17 cellular contexts compared by ENCODE assay signal in the genomic region with DNA sequence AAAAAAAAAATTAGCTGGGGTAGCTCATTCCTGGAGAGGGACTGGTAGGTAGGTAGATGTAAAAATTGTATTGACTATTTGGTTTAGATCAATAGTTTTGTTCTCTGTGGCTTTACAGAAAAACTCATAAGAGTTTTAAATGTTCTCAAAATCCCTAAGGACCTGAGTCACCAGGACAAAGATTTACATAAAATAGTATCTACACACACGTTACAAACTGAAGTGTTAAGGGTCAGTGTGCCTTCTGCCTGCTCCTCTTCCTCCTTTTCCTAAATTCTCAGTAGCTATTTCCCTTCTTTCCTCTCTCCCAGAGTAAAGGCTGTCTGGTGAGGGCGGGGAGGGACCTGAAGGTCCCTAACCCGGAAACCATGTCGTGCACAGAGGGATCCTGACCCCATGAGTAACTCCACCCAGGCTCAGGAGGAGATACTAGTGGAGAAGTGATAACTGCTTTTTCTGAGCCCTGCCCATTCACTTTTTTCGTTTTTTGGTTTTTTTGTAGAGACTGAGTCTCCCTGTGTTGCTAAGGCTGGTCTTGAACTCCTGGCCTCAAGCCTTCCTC. TPM values are rescaled to one million over a fixed set of nuclear protein-coding genes. Genes with fewer than 3 reads are reported as not detected.
A peak's percentile ranks its signal among the peaks of the same experiment; 100 is the strongest.
DNase-seq lines count a peak whose midpoint lies in the region; TF ChIP-seq lines count a peak whose summit lies in the region.
"Had no signal": no experiment of that assay in that cellular context is flagged by ENCODE, and none has a peak within 500 bp of the region (broad histone marks: within the 10 kb centered on the region; RNA-seq: fewer than 3 reads in every experiment).

No MANE protein-coding gene starts in this region.

- no peak overlapping the region for H3K4ac ChIP-seq in mesenchymal stem cell (ENCODE audit: low read depth in 1 of 2, low read length in 2 of 2)

- 79% methylated on average over 5 of the region's 5 CpGs for WGBS in mesenchymal stem cell

- H3K36me3 ChIP-seq in ACC112 (ENCODE audit: insufficient read depth, low read length): peaks cover 5% of the 10 kb centered on the region; the same call in 1 of the 2 replicates
- peaks cover 19 to 30% of the 10 kb centered on the region in 2 experiments for H3K36me3 ChIP-seq in mesenchymal stem cell (ENCODE audit: control insufficient read depth in 1 of 2, insufficient read depth in 2 of 2, low read depth in 1 of 2, low read length in 2 of 2)
- no peaks in the 10 kb centered on the region for H3K36me3 ChIP-seq in colonic mucosa

- DNase-seq in coronary artery (ENCODE audit: low spot score): no peak
- peak; percentile 17 for DNase-seq in mesenchymal stem cell
- DNase-seq in stimulated activated CD4-positive, alpha-beta T cell treated with anti-CD3 and anti-CD28 coated beads, Interleukin-2, amount 100 ng/mL, for 24 hours: no peak
- no peak for DNase-seq in UCSD-AML1 (lab: John Stamatoyannopoulos, UW; ENCODE audit: unreplicated experiment)
- no peak for DNase-seq in caudate nucleus (lab: John Stamatoyannopoulos, UW)
- no peak for DNase-seq in colonic mucosa
- DNase-seq: activated gamma-delta T cell; cerebellar nuclear complex; esophagus squamous epithelium; NCI-H1417; NCI-H446 treated with DMSO at 0.1 percent for 48 hours; PC-3; stimulated activated CD4-positive, alpha-beta T cell treated with anti-CD3 and anti-CD28 coated beads, Interleukin-1b, Interleukin-23, amount 100 ng/mL, for 48 hours had no signal

- no peak overlapping the region for H3K14ac ChIP-seq in mesenchymal stem cell (ENCODE audit: low read length in 2 of 2)

- peaks cover 5% of the 10 kb centered on the region for H3K36me3 Mint-ChIP-seq in IgD-negative memory B cell

- no peak overlapping the region for H4K91ac ChIP-seq in mesenchymal stem cell (ENCODE audit: low read length)

- H2BK15ac ChIP-seq in mesenchymal stem cell (ENCODE audit: low read depth, poor library complexity, severe bottlenecking): no peak overlapping the region

- no peak overlapping the region for H2BK5ac ChIP-seq in mesenchymal stem cell (ENCODE audit: low read depth, low read length, poor library complexity, severe bottlenecking)

- H3K79me2 ChIP-seq in ACC112 (ENCODE audit: control insufficient read depth, insufficient read depth, low read length, unreplicated experiment): peaks cover 82% of the 10 kb centered on the region

- no peak overlapping the region for H2AFZ ChIP-seq in ACC112 (ENCODE audit: low read length, unreplicated experiment)
- H2AFZ ChIP-seq in mesenchymal stem cell (ENCODE audit: low read depth, low read length): no peak overlapping the region

- H3K4me2 ChIP-seq in mesenchymal stem cell (ENCODE audit: low read length, poor library complexity, severe bottlenecking): no peak overlapping the region

- H3K4me1 ChIP-seq in ACC112 (ENCODE audit: control insufficient read depth, insufficient read depth, low read length, unreplicated experiment) (peaks cover 25% of the 10 kb centered on the region), mesenchymal stem cell (ENCODE audit: control insufficient read depth, insufficient read depth, low read depth, low read length) (no peaks in the 10 kb centered on the region), colonic mucosa (no peaks in the 10 kb centered on the region)

- intact Hi-C loops in colonic mucosa (cut with DNase I): no loop called here

- no peak overlapping the region for H4K8ac ChIP-seq in mesenchymal stem cell (ENCODE audit: low read length)

- no peaks in the 10 kb centered on the region for H3K9me3 Mint-ChIP-seq in IgD-negative memory B cell

- peaks cover 29 to 49% (median 31%) of the 10 kb centered on the region in 3 donors for H3K4me1 Mint-ChIP-seq in IgD-negative memory B cell

- H3K4me3 ChIP-seq in ACC112 (ENCODE audit: low read depth, low read length): no peak overlapping the region
- no peak overlapping the region for H3K4me3 ChIP-seq in coronary artery
- peak overlapping the region in 1 of 2 experiments; percentile 41 for H3K4me3 ChIP-seq in mesenchymal stem cell (ENCODE audit: insufficient read depth in 1 of 2, low read depth in 1 of 2, low read length in 2 of 2)
- no peak overlapping the region for H3K4me3 ChIP-seq in colonic mucosa
- H3K4me3 ChIP-seq: esophagus squamous epithelium had no signal

- no peak overlapping the region for H2BK12ac ChIP-seq in mesenchymal stem cell (ENCODE audit: low read length in 2 of 2)

- H3K27ac Mint-ChIP-seq in IgD-negative memory B cell: peak overlapping the region in 2 of 3 donors; percentile 37 to 78

- H3K27ac ChIP-seq in ACC112 (ENCODE audit: low read depth, low read length) (peak overlapping the region; percentile 8; the same call in 1 of the 2 replicates), coronary artery (peak overlapping the region; percentile 16 to 73), mesenchymal stem cell (ENCODE audit: low read length, poor library complexity, severe bottlenecking) (no peak overlapping the region), caudate nucleus (ENCODE audit: low read depth, low read length) (no peak overlapping the region), colonic mucosa (no peak overlapping the region)

- no peak overlapping the region for H2BK120ac ChIP-seq in mesenchymal stem cell (ENCODE audit: low read depth, low read length)

- H3K18ac ChIP-seq in mesenchymal stem cell (ENCODE audit: low read depth in 1 of 2, low read length in 2 of 2): peak overlapping the region in 1 of 2 experiments; percentile 34

- no peaks in the 10 kb centered on the region for H3K27me3 Mint-ChIP-seq in IgD-negative memory B cell
- H3K27me3 Mint-ChIP-seq: progenitor cell of endocrine pancreas had no signal

- peak overlapping the region in 1 of 4 donors; percentile 46 for H3K4me3 Mint-ChIP-seq in IgD-negative memory B cell

- H3K9me3 ChIP-seq in mesenchymal stem cell (ENCODE audit: control insufficient read depth, low read length) (no peaks in the 10 kb centered on the region), colonic mucosa (no peaks in the 10 kb centered on the region)
- H3K9me3 ChIP-seq: esophagus squamous epithelium had no signal

- no peak overlapping the region for H3K23ac ChIP-seq in mesenchymal stem cell (ENCODE audit: low read length in 2 of 2)

- no peak overlapping the region for H2AK5ac ChIP-seq in mesenchymal stem cell (ENCODE audit: low read length, severe bottlenecking)

- H3K27me3 ChIP-seq in ACC112 (ENCODE audit: insufficient read depth, low read length) (no peaks in the 10 kb centered on the region), mesenchymal stem cell (ENCODE audit: control insufficient read depth in 1 of 2, insufficient read depth in 1 of 2, low read length in 2 of 2) (no peaks in the 10 kb centered on the region), colonic mucosa (no peaks in the 10 kb centered on the region)
- H3K27me3 ChIP-seq: esophagus squamous epithelium had no signal

- H3K9ac ChIP-seq in mesenchymal stem cell (ENCODE audit: low read length): peak overlapping the region; percentile 68
- H3K9ac ChIP-seq in colonic mucosa (ENCODE audit: low read depth in 2 of 2, low read length in 2 of 2): no peak overlapping the region

- H3K79me1 ChIP-seq in mesenchymal stem cell (replicated peaks; ENCODE audit: low read length, poor library complexity, severe bottlenecking): peaks cover 39% of the 10 kb centered on the region

- TF ChIP-seq CTCF in coronary artery (IDR thresholded peaks at IDR 0.05) (no peak), colonic mucosa (IDR thresholded peaks at IDR 0.05) (no peak)

RNA-seq across cellular contexts. Expression of a gene that starts 8.1 kb away (rescaled TPM):
- polyA plus RNA-seq in IgD-negative memory B cell: 8.2 TPM
- polyA plus RNA-seq in mesenchymal stem cell (2013, experiment 1 of 2): 54.6 TPM
- polyA plus RNA-seq in mesenchymal stem cell (2013, experiment 2 of 2): 54.8 TPM
- total RNA-seq in colonic mucosa: 10 to 100 TPM; 32.7 to 37.2 TPM

RNA-seq across cellular contexts. Expression of a gene that starts 43.9 kb away (rescaled TPM):
- polyA plus RNA-seq in IgD-negative memory B cell: not detected
- 0.32 TPM for polyA plus RNA-seq in mesenchymal stem cell (2013, experiment 1 of 2)
- 0.27 TPM for polyA plus RNA-seq in mesenchymal stem cell (2013, experiment 2 of 2)
- total RNA-seq in colonic mucosa: 10 to 100 TPM in 1 of 2 donors, 1 to 10 TPM in 1; 3.2 to 16.0 TPM

RNA-seq across cellular contexts. Expression of a gene that starts 50.1 kb away (rescaled TPM):
- not detected for polyA plus RNA-seq in IgD-negative memory B cell
- not detected for polyA plus RNA-seq in mesenchymal stem cell (2013, experiment 1 of 2)
- polyA plus RNA-seq in mesenchymal stem cell (2013, experiment 2 of 2): not detected
- 10 to 100 TPM; 11.5 to 17.0 TPM for total RNA-seq in colonic mucosa
- total RNA-seq: Daoy, esophagus squamous epithelium, PC-3 had no signal

Comparison
In these comparisons a context has a peak if more than half of its experiments do, and no peak if none do; other contexts are left out.
1. H3K27ac ChIP-seq: peak in ACC112 (single experiment) and coronary artery (2 of 2); none in mesenchymal stem cell (single experiment), caudate nucleus (single experiment) and colonic mucosa (single experiment).